In genomic region chr6:30700340-30700739, GRCh38 we compare ENCODE assay signal across 21 cellular contexts. TPM values are rescaled to one million over a fixed set of nuclear protein-coding genes. Genes with fewer than 3 reads are reported as not detected.
DNase-seq lines count a peak whose midpoint lies in the region; ATAC-seq and TF ChIP-seq lines count a peak whose summit lies in the region.
"Had no signal": no experiment of that assay in that cellular context is flagged by ENCODE, and none has a peak within 500 bp of the region (broad histone marks: within the 10 kb centered on the region; RNA-seq: fewer than 3 reads in every experiment).

No MANE protein-coding gene starts in this region.

- H3K27me3 Mint-ChIP-seq in IgD-negative memory B cell (no peaks in the 10 kb centered on the region), endothelial cell (ENCODE audit: unreplicated experiment) (peaks cover 5% of the 10 kb centered on the region), T-helper 17 cell (no peaks in the 10 kb centered on the region)
- H3K27me3 Mint-ChIP-seq: stimulated activated naive B cell treated with anti-CD40 and anti-IgM and Interleukin-4, amounts not matched to agents 10 μg/mL and 1 μg/mL and 100 μg/mL, for 72 hours had no signal

- H3K4me3 Mint-ChIP-seq in IgD-negative memory B cell (no peak overlapping the region), endothelial cell (ENCODE audit: unreplicated experiment) (no peak overlapping the region), T-helper 17 cell (no peak overlapping the region)
- H3K4me3 Mint-ChIP-seq: activated CD8-positive, alpha-beta T cell treated with anti-CD3 and anti-CD28 coated beads, Interleukin-2, amount 10 ng/mL, durations not matched to agents 7 days and 5 days; CD8-positive, alpha-beta T cell; stimulated activated naive B cell treated with anti-CD40 and anti-IgM and Interleukin-4, amounts not matched to agents 10 μg/mL and 1 μg/mL and 100 μg/mL, for 72 hours had no signal

- TF ChIP-seq CTCF in endothelial cell (IDR thresholded peaks at IDR 0.05; ENCODE audit: unreplicated experiment) (no peak), adrenal gland (IDR thresholded peaks at IDR 0.05) (no peak)

- no peaks in the 10 kb centered on the region for H3K9me3 ChIP-seq in adrenal gland (replicated peaks in 1 of 3)
- H3K9me3 ChIP-seq in T-helper 17 cell (ENCODE audit: control insufficient read depth, low read length, poor library complexity, severe bottlenecking), result no peaks in the 10 kb centered on the region
- H3K9me3 ChIP-seq: sigmoid colon, thoracic aorta had no signal

- peaks cover 0 to 17% of the 10 kb centered on the region in 2 donors for H3K36me3 ChIP-seq in adrenal gland (replicated peaks in 1 of 2)
- H3K36me3 ChIP-seq: WERI-Rb-1 had no signal

- H3K27me3 ChIP-seq in adrenal gland, result no peaks in the 10 kb centered on the region
- H3K27me3 ChIP-seq: sigmoid colon had no signal

- H3K9me3 Mint-ChIP-seq in IgD-negative memory B cell (no peaks in the 10 kb centered on the region), endothelial cell (ENCODE audit: unreplicated experiment) (no peaks in the 10 kb centered on the region)
- H3K9me3 Mint-ChIP-seq: CD8-positive, alpha-beta T cell; stimulated activated naive B cell treated with anti-CD40 and anti-IgM and Interleukin-4, amounts not matched to agents 10 μg/mL and 1 μg/mL and 100 μg/mL, for 72 hours had no signal

- peaks cover 0 to 4% of the 10 kb centered on the region in 2 donors for H3K4me1 ChIP-seq in adrenal gland (replicated peaks in 1 of 2)
- H3K4me1 ChIP-seq: sigmoid colon had no signal

- intact Hi-C loops in sciatic nerve (cut with DNase I), result no loop called here
- intact Hi-C loops in adrenal gland (cut with DNase I), result no loop called here

- DNase-seq in endothelial cell (ENCODE audit: low spot score), result peak; percentile 58
- peak; percentile 40 for DNase-seq in kidney tubule cell (ENCODE audit: low spot score)
- DNase-seq in sciatic nerve (ENCODE audit: low spot score), result no peak
- no peak for DNase-seq in adrenal gland
- no peak for DNase-seq in T-helper 17 cell
- DNase-seq in COR-L47 (lab: John Stamatoyannopoulos, UW), result no peak
- DNase-seq: activated CD8-positive, alpha-beta T cell treated with anti-CD3 and anti-CD28 coated beads, Interleukin-2, amount 10 ng/mL, durations not matched to agents 7 days and 5 days; activated naive CD4-positive, alpha-beta T cell treated with anti-CD3 and anti-CD28 coated beads, Interleukin-2, amount 50 U/mL, for 16 hours; activated T-cell treated with anti-CD3 and anti-CD28 coated beads, Interleukin-2, amount 50 U/mL, for 48 hours; CD8-positive, alpha-beta T cell; NCI-H1417; NCI-H524 treated with DMSO at 0.1 percent for 48 hours; occipital lobe; SIG-M5; sigmoid colon; stimulated activated naive B cell treated with anti-CD40 and anti-IgM and Interleukin-4, amounts not matched to agents 10 μg/mL and 1 μg/mL and 100 μg/mL, for 72 hours; T-helper 2 cell; WERI-Rb-1 had no signal

- peak; percentile 50 for ATAC-seq in sciatic nerve
- ATAC-seq in HG03108 (IDR thresholded peaks at IDR 0.05; ENCODE audit: unreplicated experiment), result no peak
- ATAC-seq in T-helper 17 cell, result no peak
- ATAC-seq: activated CD8-positive, alpha-beta T cell treated with anti-CD3 and anti-CD28 coated beads, Interleukin-2, amount 10 ng/mL, durations not matched to agents 7 days and 5 days; CD8-positive, alpha-beta T cell; stimulated activated naive B cell treated with anti-CD40 and anti-IgM and Interleukin-4, amounts not matched to agents 10 μg/mL and 1 μg/mL and 100 μg/mL, for 72 hours had no signal

- H3K36me3 Mint-ChIP-seq in IgD-negative memory B cell (peaks cover 1% of the 10 kb centered on the region), endothelial cell (ENCODE audit: low read depth, unreplicated experiment) (peaks cover 30% of the 10 kb centered on the region), T-helper 17 cell (ENCODE audit: low read depth) (peaks cover 10% of the 10 kb centered on the region)

- H3K4me3 ChIP-seq in adrenal gland, result no peak overlapping the region
- H3K4me3 ChIP-seq: sigmoid colon, thoracic aorta had no signal

- no peak for TF ChIP-seq POLR2A in adrenal gland (IDR thresholded peaks at IDR 0.05)

- 57 to 69% (median 63%) methylated on average over 4 of the region's 4 CpGs for WGBS in adrenal gland, 4 donors

- no peak overlapping the region for H3K27ac ChIP-seq in adrenal gland
- H3K27ac ChIP-seq: sigmoid colon, thoracic aorta, WERI-Rb-1 had no signal

- H3K27ac Mint-ChIP-seq in IgD-negative memory B cell (peak overlapping the region in 2 of 3 donors; percentile 59 to 81), endothelial cell (ENCODE audit: unreplicated experiment) (peak overlapping the region; percentile 96), T-helper 17 cell (no peak overlapping the region)
- H3K27ac Mint-ChIP-seq: activated CD8-positive, alpha-beta T cell treated with anti-CD3 and anti-CD28 coated beads, Interleukin-2, amount 10 ng/mL, durations not matched to agents 7 days and 5 days; CD8-positive, alpha-beta T cell; stimulated activated naive B cell treated with anti-CD40 and anti-IgM and Interleukin-4, amounts not matched to agents 10 μg/mL and 1 μg/mL and 100 μg/mL, for 72 hours had no signal

- H3K4me1 Mint-ChIP-seq in IgD-negative memory B cell, result no peaks in the 10 kb centered on the region
- peaks cover 5% of the 10 kb centered on the region for H3K4me1 Mint-ChIP-seq in endothelial cell (ENCODE audit: unreplicated experiment)
- peaks cover 21% of the 10 kb centered on the region for H3K4me1 Mint-ChIP-seq in T-helper 17 cell

RNA-seq across cellular contexts. Expression of gene NRM, which starts 9.6 kb away (rescaled TPM):
- 56.1 TPM for polyA plus RNA-seq in IgD-negative memory B cell
- 26.0 TPM for total RNA-seq in endothelial cell (ENCODE audit: unreplicated experiment)
- total RNA-seq in sciatic nerve, result 11.0 TPM
- 10 to 100 TPM in 4 of 8 donors, 1 to 10 TPM in 4; 1.8 to 22.6 (median 10.0) TPM for total RNA-seq in adrenal gland
- 10 to 100 TPM; 11.4 to 39.3 (median 24.9) TPM for polyA plus RNA-seq in adrenal gland
- 1 to 10 TPM; 4.7 to 5.6 TPM for total RNA-seq in T-helper 17 cell

RNA-seq across cellular contexts. Expression of gene PPP1R18, which starts 13.9 kb away (rescaled TPM):
- polyA plus RNA-seq in IgD-negative memory B cell (91.7 TPM), adrenal gland (100 to 1,000 TPM in 2 of 3 donors, 10 to 100 TPM in 1; 33.1 to 120 (median 115) TPM)
- total RNA-seq in endothelial cell (ENCODE audit: unreplicated experiment) (285 TPM), sciatic nerve (93.0 TPM), adrenal gland (10 to 100 TPM; 19.8 to 58.9 (median 41.2) TPM), T-helper 17 cell (100 to 1,000 TPM in 1 of 2 donors, 10 to 100 TPM in 1; 99.5 to 117 TPM)

RNA-seq across cellular contexts. Expression of gene MDC1, which starts 16.7 kb away (rescaled TPM):
- polyA plus RNA-seq in IgD-negative memory B cell (4.6 TPM), adrenal gland (10 to 100 TPM; 16.8 to 26.9 (median 21.0) TPM)
- total RNA-seq in endothelial cell (ENCODE audit: unreplicated experiment) (51.7 TPM), sciatic nerve (43.2 TPM), adrenal gland (10 to 100 TPM in 5 of 8 donors, 1 to 10 TPM in 3; 2.8 to 27.6 (median 18.4) TPM), T-helper 17 cell (10 to 100 TPM; 37.4 to 46.5 TPM)

RNA-seq across cellular contexts. Expression of gene TUBB, which starts 19.8 kb away (rescaled TPM):
- polyA plus RNA-seq in IgD-negative memory B cell (156 TPM), adrenal gland (100 to 1,000 TPM; 107 to 473 (median 177) TPM)
- total RNA-seq in endothelial cell (ENCODE audit: unreplicated experiment) (1,094 TPM), sciatic nerve (292 TPM), adrenal gland (100 to 1,000 TPM in 7 of 8 donors, 10 to 100 TPM in 1; 90.3 to 439 (median 214) TPM), T-helper 17 cell (100 to 1,000 TPM; 104 to 108 TPM)

RNA-seq across cellular contexts. Expression of gene DHX16, which starts 27.5 kb away (rescaled TPM):
- polyA plus RNA-seq in IgD-negative memory B cell (21.6 TPM), adrenal gland (10 to 100 TPM; 37.7 to 75.9 (median 39.0) TPM)
- total RNA-seq in endothelial cell (ENCODE audit: unreplicated experiment) (38.5 TPM), sciatic nerve (25.2 TPM), adrenal gland (10 to 100 TPM; 16.4 to 32.1 (median 27.3) TPM), T-helper 17 cell (10 to 100 TPM; 23.5 to 25.6 TPM)

Comparison
In these comparisons a context has a peak if more than half of its experiments do, and no peak if none do; other contexts are left out.
1. DNase-seq: peak in endothelial cell (single experiment) and kidney tubule cell (single experiment); none in sciatic nerve (single experiment), adrenal gland (0 of 7), T-helper 17 cell (0 of 3) and COR-L47 (single experiment).